Comparison of ENCODE assay signal across 15 cellular contexts in genomic region chr12:121753844-121754264, GRCh38. TPM values are rescaled to one million over a fixed set of nuclear protein-coding genes. Genes with fewer than 3 reads are reported as not detected.
DNase-seq lines count a peak whose midpoint lies in the region; ATAC-seq, FAIRE-seq and TF ChIP-seq lines count a peak whose summit lies in the region.
"Had no signal": no experiment of that assay in that cellular context is flagged by ENCODE, and none has a peak within 500 bp of the region (broad histone marks: within the 10 kb centered on the region; RNA-seq: fewer than 3 reads in every experiment).

No MANE protein-coding gene starts in this region.

- DNase-seq in T47D (ENCODE audit: low read depth in 1 of 2, low spot score in 1 of 2) (peak; percentile 58 to 79), MCF 10A (ENCODE audit: unreplicated experiment) (no peak), left ventricle myocardium superior (peak; percentile 83), pancreas (peak in 4 of 6 donors; percentile 47 to 82 (median 66)), vagina (ENCODE audit: extremely low spot score in 2 of 2) (no peak), NCI-H748 (lab: John Stamatoyannopoulos, UW; ENCODE audit: unreplicated experiment) (no peak), NCI-H128 (lab: John Stamatoyannopoulos, UW; ENCODE audit: unreplicated experiment) (no peak), hepatic stellate cell (ENCODE audit: low spot score) (no peak)
- DNase-seq: activated CD4-positive, CD25-positive, alpha-beta regulatory T cell treated with anti-CD3 and anti-CD28 coated beads, Interleukin-2, amount 50 U/mL, for 72 hours; activated naive CD8-positive, alpha-beta T cell treated with anti-CD3 and anti-CD28 coated beads, Interleukin-2, amount 10 ng/mL, durations not matched to agents 7 days and 5 days; colonic mucosa; NCI-H226; PC-3; SW 1271 had no signal

- H3K9me3 Mint-ChIP-seq in MCF 10A (ENCODE audit: unreplicated experiment): no peaks in the 10 kb centered on the region
- H3K9me3 Mint-ChIP-seq: activated naive CD8-positive, alpha-beta T cell treated with anti-CD3 and anti-CD28 coated beads, Interleukin-2, amount 10 ng/mL, durations not matched to agents 7 days and 5 days had no signal

- no peak for FAIRE-seq in pancreas (lab: Jason Lieb, UNC)

- H3K4me1 Mint-ChIP-seq in MCF 10A (ENCODE audit: insufficient read depth, unreplicated experiment): no peaks in the 10 kb centered on the region

- no peak overlapping the region for H3K4me3 Mint-ChIP-seq in MCF 10A (ENCODE audit: unreplicated experiment)
- H3K4me3 Mint-ChIP-seq: activated naive CD8-positive, alpha-beta T cell treated with anti-CD3 and anti-CD28 coated beads, Interleukin-2, amount 10 ng/mL, durations not matched to agents 7 days and 5 days had no signal

- no peaks in the 10 kb centered on the region for H3K27me3 ChIP-seq in pancreas
- H3K27me3 ChIP-seq in vagina: no peaks in the 10 kb centered on the region
- H3K27me3 ChIP-seq: colonic mucosa had no signal

- H3K4me1 ChIP-seq in pancreas: peaks cover 0 to 5% (median 0%) of the 10 kb centered on the region in 3 donors
- H3K4me1 ChIP-seq in vagina: peaks cover 13% of the 10 kb centered on the region
- H3K4me1 ChIP-seq: colonic mucosa had no signal

- CTCF ChIA-PET in MCF 10A (lab: Yijun Ruan, JAX): interaction anchor here (0.6 kb wide), 1 partner anchor 17 kb away, joined by 3 read pairs; no protein-coding TSS in a partner anchor

- intact Hi-C loops in MCF 10A (cut with micrococcal nuclease) (no loop called here), left ventricle myocardium superior (cut with micrococcal nuclease) (no loop called here), pancreas (cut with DNase I) (no loop called here), vagina (cut with DNase I) (no loop called here)

- H3K36me3 Mint-ChIP-seq in MCF 10A (ENCODE audit: insufficient read depth, unreplicated experiment): peaks cover 17% of the 10 kb centered on the region

- TF ChIP-seq CTCF in MCF 10A (IDR thresholded peaks at IDR 0.05; ENCODE audit: unreplicated experiment): no peak
- no peak for TF ChIP-seq CTCF in pancreas (IDR thresholded peaks at IDR 0.05)
- no peak for TF ChIP-seq CTCF in vagina (IDR thresholded peaks at IDR 0.05)

- no peak overlapping the region for H3K27ac Mint-ChIP-seq in MCF 10A (ENCODE audit: low read depth, unreplicated experiment)
- H3K27ac Mint-ChIP-seq: activated naive CD8-positive, alpha-beta T cell treated with anti-CD3 and anti-CD28 coated beads, Interleukin-2, amount 10 ng/mL, durations not matched to agents 7 days and 5 days had no signal

- ATAC-seq in left ventricle myocardium superior (peak; percentile 90), pancreas (peak; percentile 75 to 87 (median 80))
- ATAC-seq: HCT116, PC-3 had no signal

- no TSS peak for BruUV-seq in MCF 10A (replicated peaks; lab: Mats Ljungman, UMichigan)

- no peak for TF ChIP-seq POLR2A in vagina (IDR thresholded peaks at IDR 0.05)

- H3K9me3 ChIP-seq in pancreas: no peaks in the 10 kb centered on the region
- no peaks in the 10 kb centered on the region for H3K9me3 ChIP-seq in vagina
- H3K9me3 ChIP-seq: colonic mucosa had no signal

- no peak overlapping the region for H3K4me3 ChIP-seq in pancreas
- no peak overlapping the region for H3K4me3 ChIP-seq in vagina
- H3K4me3 ChIP-seq: colonic mucosa had no signal

- peak overlapping the region in 2 of 4 donors; percentile 41 to 55 for H3K27ac ChIP-seq in pancreas
- H3K27ac ChIP-seq in vagina: peak overlapping the region; percentile 31
- H3K27ac ChIP-seq: colonic mucosa had no signal

- H3K27me3 Mint-ChIP-seq in MCF 10A (ENCODE audit: insufficient read depth, unreplicated experiment): no peaks in the 10 kb centered on the region
- H3K27me3 Mint-ChIP-seq: activated naive CD8-positive, alpha-beta T cell treated with anti-CD3 and anti-CD28 coated beads, Interleukin-2, amount 10 ng/mL, durations not matched to agents 7 days and 5 days had no signal

- POLR2A ChIA-PET in MCF 10A (lab: Yijun Ruan, JAX): no interaction called here

- 58 to 61% methylated on average over 12 of the region's 12 CpGs for WGBS in pancreas, 2 donors

- in situ Hi-C loops in T47D (cut with HindIII; ENCODE audit: low pct_unique_long_range_greater_than_20kb, low sequenced_read_pairs): no loop called here

- H3K36me3 ChIP-seq in pancreas: peaks cover 0 to 5% (median 0%) of the 10 kb centered on the region in 3 donors
- peaks cover 0 to 7% of the 10 kb centered on the region in 2 donors for H3K36me3 ChIP-seq in vagina
- H3K36me3 ChIP-seq: colonic mucosa had no signal

RNA-seq across cellular contexts. Expression of gene RHOF, which starts 39.6 kb away (rescaled TPM):
- 9.5 and 11.6 TPM in 2 replicates for total RNA-seq in MCF 10A (2022)
- 48.3 TPM for total RNA-seq in left ventricle myocardium superior
- total RNA-seq in pancreas: 10 to 100 TPM in 1 of 6 donors, 1 to 10 TPM in 5; 3.6 to 12.6 (median 4.9) TPM
- polyA plus RNA-seq in pancreas: 1 to 10 TPM; 2.8 to 5.6 TPM
- total RNA-seq in vagina: 16.5 TPM

RNA-seq across cellular contexts. Expression of gene TMEM120B, which starts 41.3 kb away (rescaled TPM):
- total RNA-seq in MCF 10A (2022) (10.5 and 14.2 TPM in 2 replicates), left ventricle myocardium superior (9.9 TPM), pancreas (10 to 100 TPM in 3 of 6 donors, 1 to 10 TPM in 3; 8.2 to 13.0 (median 10.0) TPM), vagina (3.9 TPM)
- polyA plus RNA-seq in pancreas: 10 to 100 TPM; 11.6 to 19.8 TPM

RNA-seq across cellular contexts. Expression of gene SETD1B, which starts 50.0 kb away (rescaled TPM):
- total RNA-seq in MCF 10A (2022) (19.7 and 19.9 TPM in 2 replicates), left ventricle myocardium superior (9.0 TPM), pancreas (10 to 100 TPM; 10.5 to 16.3 (median 12.2) TPM), vagina (10.6 TPM)
- 10 to 100 TPM in 1 of 2 donors, 1 to 10 TPM in 1; 9.2 to 18.5 TPM for polyA plus RNA-seq in pancreas

Comparison
In these comparisons a context has a peak if more than half of its experiments do, and no peak if none do; other contexts are left out.
1. DNase-seq: peak in T47D (2 of 2), left ventricle myocardium superior (single experiment) and pancreas (4 of 6); none in MCF 10A (single experiment), vagina (0 of 2), NCI-H748 (single experiment), NCI-H128 (single experiment) and hepatic stellate cell (single experiment).